In genomic region chr11:76919467-76919866, GRCh38 we compare ENCODE assay signal across 9 cellular contexts. TPM values are rescaled to one million over a fixed set of nuclear protein-coding genes. Genes with fewer than 3 reads are reported as not detected.
A peak's percentile ranks its signal among the peaks of the same experiment; 100 is the strongest.
DNase-seq lines count a peak whose midpoint lies in the region; ATAC-seq and TF ChIP-seq lines count a peak whose summit lies in the region.
"Had no signal": no experiment of that assay in that cellular context is flagged by ENCODE, and none has a peak within 500 bp of the region (broad histone marks: within the 10 kb centered on the region; RNA-seq: fewer than 3 reads in every experiment).

No MANE protein-coding gene starts in this region.

- no peak overlapping the region for H3K9ac ChIP-seq in HCT116 (ENCODE audit: low read length)
- H3K9ac ChIP-seq in SK-N-MC (ENCODE audit: insufficient read length), result peak overlapping the region; percentile 73
- H3K9ac ChIP-seq: SK-N-SH had no signal

- no peak for ATAC-seq in HCT116
- no peak for ATAC-seq in HG03469 (IDR thresholded peaks at IDR 0.05; ENCODE audit: unreplicated experiment)

- H2AFZ ChIP-seq in HCT116 (ENCODE audit: low read depth, low read length, poor library complexity, severe bottlenecking) (no peak overlapping the region), hepatocyte (no peak overlapping the region)

- H3K4me3 ChIP-seq in HCT116 (replicated peaks in 1 of 2; ENCODE audit: low read depth in 1 of 2, low read length in 2 of 2) (no peak overlapping the region), SK-N-MC (peak overlapping the region; percentile 78), hepatocyte (no peak overlapping the region)

- RAD21 ChIA-PET in HCT116 (lab: Charles Lee; ENCODE audit: low non-redundant PET in 1 of 2, low total read pairs in 2 of 2, uncharacterized antibody in 2 of 2, unreplicated experiment in 2 of 2), result interaction anchor here (0.8 to 2.1 kb wide), 7 partner anchors 110 to 192 kb away, joined by 3 to 11 read pairs (median 4); no protein-coding TSS in a partner anchor

- CTCF ChIA-PET in HCT116 (lab: Charles Lee), result interaction anchor here (0.7 to 5.8 kb wide), 47 partner anchors 8 to 221 kb away, joined by 3 to 69 read pairs (median 5); partner anchors contain the start of gene B3GNT6

- no peak for TF ChIP-seq POLR2A in HCT116 (IDR thresholded peaks at IDR 0.05; ENCODE audit: borderline replicate concordance, extremely low read depth, insufficient read depth, insufficient read length)

- POLR2A ChIA-PET in HCT116 (lab: Charles Lee), result interaction anchor here (0.8 to 1.2 kb wide), 2 partner anchors 36 to 96 kb away, joined by 3 read pairs; no protein-coding TSS in a partner anchor

- H3K4me1 ChIP-seq in HCT116 (ENCODE audit: control insufficient read depth in 1 of 2, insufficient read depth in 2 of 2, low read length in 2 of 2) (peaks cover 7 to 17% of the 10 kb centered on the region in 2 experiments; a peak in 3 of 4 replicates), hepatocyte (ENCODE audit: insufficient read depth) (peaks cover 10% of the 10 kb centered on the region)

- no peak for TF ChIP-seq RAD21 in HCT116 (IDR thresholded peaks at IDR 0.05; ENCODE audit: low read depth)

- BruUV-seq in HCT116 (replicated peaks; lab: Mats Ljungman, UMichigan), result no TSS peak

- intact Hi-C loops in HCT116 (cut with micrococcal nuclease), result loop anchor here (1.0 kb wide), 3 partner anchors 112 to 185 kb away; no protein-coding TSS in a partner anchor

- H4K20me1 ChIP-seq in HCT116 (ENCODE audit: insufficient read depth) (no peaks in the 10 kb centered on the region), hepatocyte (ENCODE audit: insufficient read depth, poor library complexity, severe bottlenecking) (no peaks in the 10 kb centered on the region)

- H3K9me3 ChIP-seq in HCT116 (ENCODE audit: control insufficient read depth in 1 of 2, insufficient read depth in 1 of 2, low read depth in 1 of 2, low read length in 2 of 2) (no peaks in the 10 kb centered on the region), SK-N-MC (ENCODE audit: low read depth, low read length) (no peaks in the 10 kb centered on the region), hepatocyte (ENCODE audit: low read depth) (no peaks in the 10 kb centered on the region)
- H3K9me3 ChIP-seq: SK-N-SH had no signal

- H3K27me3 ChIP-seq in HCT116 (ENCODE audit: insufficient read depth, low read length) (no peaks in the 10 kb centered on the region), hepatocyte (no peaks in the 10 kb centered on the region)

- DNase-seq in HCT116 (ENCODE audit: low read depth, low spot score) (no peak), SK-N-MC (ENCODE audit: low read depth, low spot score) (no peak), hepatocyte (ENCODE audit: low spot score) (no peak), ecto neural progenitor cell (ENCODE audit: low spot score) (no peak), NCI-H128 (lab: John Stamatoyannopoulos, UW; ENCODE audit: unreplicated experiment) (no peak), iPS-NIHi7 (ENCODE audit: extremely low spot score) (no peak)

- H3K4me2 ChIP-seq in HCT116 (ENCODE audit: low read length), result peak overlapping the region; percentile 45; the same call in 1 of the 2 replicates
- no peak overlapping the region for H3K4me2 ChIP-seq in hepatocyte
- H3K4me2 ChIP-seq: SK-N-SH had no signal

- H3K27ac ChIP-seq in HCT116 (ENCODE audit: low read depth, low read length) (no peak overlapping the region), SK-N-MC (peak overlapping the region; percentile 82), hepatocyte (no peak overlapping the region)
- H3K27ac ChIP-seq: HL-60 had no signal

- no peaks in the 10 kb centered on the region for H3K36me3 ChIP-seq in HCT116 (ENCODE audit: control insufficient read depth in 1 of 2, insufficient read depth in 2 of 2, low read length in 2 of 2)
- H3K36me3 ChIP-seq in SK-N-MC (ENCODE audit: insufficient read depth, low read length), result no peaks in the 10 kb centered on the region
- no peaks in the 10 kb centered on the region for H3K36me3 ChIP-seq in hepatocyte (replicated peaks; ENCODE audit: insufficient read depth, low read depth)

- TF ChIP-seq CTCF in HCT116 (IDR thresholded peaks at IDR 0.05 in 2 of 3, conservative IDR thresholded peaks at IDR 0.05 in 1 of 3; ENCODE audit: borderline replicate concordance in 1 of 3, insufficient read depth in 1 of 3, low read depth in 2 of 3, low read length in 2 of 3) (no peak), hepatocyte (IDR thresholded peaks at IDR 0.05; ENCODE audit: poor library complexity) (peak; percentile 1)

- H3K79me2 ChIP-seq in HCT116 (ENCODE audit: insufficient read depth, low read length) (no peaks in the 10 kb centered on the region; the same call in 1 of the 2 replicates), hepatocyte (no peaks in the 10 kb centered on the region)

- 67% methylated on average over 1 of the region's 1 CpG for WGBS in hepatocyte (ENCODE audit: low lambda C conversion rate, missing lambda C conversion rate)

- H3K9me2 ChIP-seq in HCT116 (ENCODE audit: insufficient read depth), result no peaks in the 10 kb centered on the region
- H3K9me2 ChIP-seq in hepatocyte (replicated peaks; ENCODE audit: insufficient read depth), result no peaks in the 10 kb centered on the region
- H3K9me2 ChIP-seq: SK-N-SH had no signal

TF ChIP-seq in HCT116, 20 proteins besides CTCF, POLR2A, EP300 and RAD21:
- TF ChIP-seq, protein P1, sequence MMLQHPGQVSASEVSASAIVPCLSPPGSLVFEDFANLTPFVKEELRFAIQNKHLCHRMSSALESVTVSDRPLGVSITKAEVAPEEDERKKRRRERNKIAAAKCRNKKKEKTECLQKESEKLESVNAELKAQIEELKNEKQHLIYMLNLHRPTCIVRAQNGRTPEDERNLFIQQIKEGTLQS (IDR thresholded peaks at IDR 0.05), result no peak
- TF ChIP-seq SRF (IDR thresholded peaks at IDR 0.05; ENCODE audit: low read depth), result no peak
- TF ChIP-seq ZNF274 (IDR thresholded peaks at IDR 0.05; ENCODE audit: low read depth, low read length), result no peak
- no peak for TF ChIP-seq SIN3A (IDR thresholded peaks at IDR 0.05; ENCODE audit: low read depth)
- no peak for TF ChIP-seq ZFX (IDR thresholded peaks at IDR 0.05)
- no peak for TF ChIP-seq EGR1 (IDR thresholded peaks at IDR 0.05; ENCODE audit: low read depth)
- no peak for TF ChIP-seq POLR2AphosphoS5 (IDR thresholded peaks at IDR 0.05; ENCODE audit: low read depth, low read length)
- no peak for TF ChIP-seq EZH2 (IDR thresholded peaks at IDR 0.05)
- TF ChIP-seq, protein P2, sequence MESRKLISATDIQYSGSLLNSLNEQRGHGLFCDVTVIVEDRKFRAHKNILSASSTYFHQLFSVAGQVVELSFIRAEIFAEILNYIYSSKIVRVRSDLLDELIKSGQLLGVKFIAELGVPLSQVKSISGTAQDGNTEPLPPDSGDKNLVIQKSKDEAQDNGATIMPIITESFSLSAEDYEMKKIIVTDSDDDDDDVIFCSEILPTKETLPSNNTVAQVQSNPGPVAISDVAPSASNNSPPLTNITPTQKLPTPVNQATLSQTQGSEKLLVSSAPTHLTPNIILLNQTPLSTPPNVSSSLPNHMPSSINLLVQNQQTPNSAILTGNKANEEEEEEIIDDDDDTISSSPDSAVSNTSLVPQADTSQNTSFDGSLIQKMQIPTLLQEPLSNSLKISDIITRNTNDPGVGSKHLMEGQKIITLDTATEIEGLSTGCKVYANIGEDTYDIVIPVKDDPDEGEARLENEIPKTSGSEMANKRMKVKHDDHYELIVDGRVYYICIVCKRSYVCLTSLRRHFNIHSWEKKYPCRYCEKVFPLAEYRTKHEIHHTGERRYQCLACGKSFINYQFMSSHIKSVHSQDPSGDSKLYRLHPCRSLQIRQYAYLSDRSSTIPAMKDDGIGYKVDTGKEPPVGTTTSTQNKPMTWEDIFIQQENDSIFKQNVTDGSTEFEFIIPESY (IDR thresholded peaks at IDR 0.05; ENCODE audit: extremely low read depth, insufficient replicate concordance, low read length), result no peak
- no peak for TF ChIP-seq MAX (IDR thresholded peaks at IDR 0.05)
- no peak for TF ChIP-seq CEBPB (IDR thresholded peaks at IDR 0.05; ENCODE audit: low read depth)
- TF ChIP-seq SP1 (IDR thresholded peaks at IDR 0.05; ENCODE audit: low read depth), result no peak
- TF ChIP-seq FOSL1 (IDR thresholded peaks at IDR 0.05; ENCODE audit: low read depth), result no peak

RNA-seq across cellular contexts. Expression of gene ACER3, which starts 58.7 kb away (rescaled TPM):
- 19.1 TPM for total RNA-seq in HCT116 (2021; ENCODE audit: unreplicated experiment)
- 7.1 and 8.1 TPM in 2 replicates for polyA plus RNA-seq in HCT116 (2012)
- total RNA-seq in hepatocyte, result 17.1 and 28.5 TPM in 2 replicates
- 14.9 and 18.3 TPM in 2 replicates for polyA plus RNA-seq in hepatocyte
